14 cellular contexts compared by ENCODE assay signal in the genomic region with DNA sequence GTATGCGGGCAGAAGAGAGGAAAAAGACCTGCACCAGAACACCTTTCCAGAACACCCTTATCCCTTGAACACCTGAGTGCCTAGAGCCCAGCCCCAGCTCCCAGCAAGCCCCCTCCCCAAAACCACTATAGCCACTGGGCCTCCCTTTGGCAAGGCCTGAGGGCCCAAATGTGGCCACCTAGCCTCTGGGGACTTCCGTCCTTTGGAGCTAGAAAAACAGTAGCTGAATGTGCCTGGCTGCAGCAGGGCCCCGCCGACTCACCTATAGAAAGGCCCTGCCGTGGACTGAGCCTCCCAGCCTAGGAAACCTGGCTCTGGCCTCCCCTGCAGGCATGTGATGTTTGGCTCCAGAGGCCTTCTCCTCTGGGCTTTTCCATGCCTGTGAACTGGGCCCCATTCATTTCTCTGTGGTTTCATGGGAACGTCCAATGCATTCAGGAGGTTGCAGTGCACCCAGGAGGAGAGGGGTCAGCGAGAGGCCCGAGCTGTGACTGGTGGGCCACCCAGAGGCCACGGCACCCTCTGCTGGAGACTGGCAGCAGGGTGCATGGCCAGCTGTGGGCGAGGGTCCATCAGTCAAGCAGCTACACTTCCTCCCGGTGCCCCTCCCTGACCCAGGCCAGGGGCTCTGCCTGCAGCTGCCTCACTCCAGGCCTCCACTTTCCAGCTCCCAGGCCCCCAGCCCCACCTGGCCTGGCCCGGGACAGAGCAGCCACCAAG. TPM values are rescaled to one million over a fixed set of nuclear protein-coding genes. Genes with fewer than 3 reads are reported as not detected.
DNase-seq lines count a peak whose midpoint lies in the region; ATAC-seq and TF ChIP-seq lines count a peak whose summit lies in the region.
"Not testable (repeated sequence)": the region's sequence is repeated elsewhere in the genome, so short reads cannot be mapped to it uniquely, and the experiment has no call there.
"Had no signal": no experiment of that assay in that cellular context is flagged by ENCODE, and none has a peak within 500 bp of the region (broad histone marks: within the 10 kb centered on the region; RNA-seq: fewer than 3 reads in every experiment).

No MANE protein-coding gene starts in this region.

- not testable (repeated sequence) for H3K79me2 ChIP-seq in KMS-11 (ENCODE audit: insufficient read depth, low read depth)

- H3K4me3 ChIP-seq in GM12864 (ENCODE audit: low read depth, low read length) (peak overlapping the region; percentile 5; the same call in 1 of the 2 replicates), lower lobe of right lung (peak overlapping the region; percentile 33)
- H3K4me3 ChIP-seq in KMS-11 (IDR thresholded peaks at IDR 0.05; ENCODE audit: insufficient read depth, low read depth, low read length); aorta (ENCODE audit: low read length in 2 of 2): not testable (repeated sequence)

- not testable (repeated sequence) for H3K36me3 Mint-ChIP-seq in T-helper 17 cell (ENCODE audit: low read depth); activated T-cell treated with anti-CD3 and anti-CD28 coated beads, Interleukin-2, amount 50 U/mL, for 4 hours (ENCODE audit: insufficient read depth); central memory CD8-positive, alpha-beta T cell (ENCODE audit: insufficient read depth); progenitor cell of endocrine pancreas (ENCODE audit: insufficient read depth)

- H3K4me1 ChIP-seq in KMS-11 (ENCODE audit: low read depth, poor library complexity, severe bottlenecking) (peaks cover 31% of the 10 kb centered on the region), lower lobe of right lung (peaks cover 11% of the 10 kb centered on the region)
- H3K4me1 ChIP-seq in aorta (ENCODE audit: control insufficient read depth in 1 of 2, insufficient read depth in 2 of 2, low read length in 2 of 2), result not testable (repeated sequence)

- H3K9me3 Mint-ChIP-seq in activated T-cell treated with anti-CD3 and anti-CD28 coated beads, Interleukin-2, amount 50 U/mL, for 4 hours; central memory CD8-positive, alpha-beta T cell; progenitor cell of endocrine pancreas (ENCODE audit: low read depth): not testable (repeated sequence)

- H3K9ac ChIP-seq in KMS-11, result peak overlapping the region; percentile 40; the same call in 1 of the 2 replicates

- 81 to 87% methylated on average over 12 of the region's 12 CpGs for WGBS in aorta, 2 donors

- H3K27ac Mint-ChIP-seq in T-helper 17 cell (peak overlapping the region; percentile 82), progenitor cell of endocrine pancreas (peak overlapping the region; percentile 20)
- H3K27ac Mint-ChIP-seq in central memory CD8-positive, alpha-beta T cell (ENCODE audit: low read depth), result peak overlapping the region; percentile 56

- peak overlapping the region; percentile 64 for H3K27ac ChIP-seq in KMS-11
- not testable (repeated sequence) for H3K27ac ChIP-seq in lower lobe of right lung; aorta (ENCODE audit: low read depth in 1 of 2, low read length in 2 of 2)

- ATAC-seq in T-helper 17 cell; central memory CD8-positive, alpha-beta T cell (replicated peaks; ENCODE audit: extremely low read depth, poor library complexity, severe bottlenecking): not testable (repeated sequence)
- ATAC-seq in activated T-cell treated with anti-CD3 and anti-CD28 coated beads, Interleukin-2, amount 50 U/mL, for 4 hours, result peak; percentile 15 to 24
- peak in 1 of 2 donors; percentile 21 for ATAC-seq in lower lobe of right lung
- peak; percentile 46 for ATAC-seq in aorta (ENCODE audit: low FRiP score)

- H3K4me2 ChIP-seq in KMS-11, result peak overlapping the region; percentile 53

- H3K4me3 Mint-ChIP-seq in T-helper 17 cell, result peak overlapping the region; percentile 93
- peak overlapping the region; percentile 82 for H3K4me3 Mint-ChIP-seq in activated T-cell treated with anti-CD3 and anti-CD28 coated beads, Interleukin-2, amount 50 U/mL, for 4 hours
- peak overlapping the region; percentile 87 for H3K4me3 Mint-ChIP-seq in central memory CD8-positive, alpha-beta T cell
- H3K4me3 Mint-ChIP-seq in progenitor cell of endocrine pancreas (ENCODE audit: low read depth), result not testable (repeated sequence)

- H3K27me3 Mint-ChIP-seq in T-helper 17 cell; activated T-cell treated with anti-CD3 and anti-CD28 coated beads, Interleukin-2, amount 50 U/mL, for 4 hours (ENCODE audit: low read depth); central memory CD8-positive, alpha-beta T cell; progenitor cell of endocrine pancreas: not testable (repeated sequence)

- H3K4me1 Mint-ChIP-seq in T-helper 17 cell, result peaks cover 12% of the 10 kb centered on the region
- H3K4me1 Mint-ChIP-seq in activated T-cell treated with anti-CD3 and anti-CD28 coated beads, Interleukin-2, amount 50 U/mL, for 4 hours (ENCODE audit: low read depth), result peaks cover 29% of the 10 kb centered on the region
- H3K4me1 Mint-ChIP-seq in central memory CD8-positive, alpha-beta T cell, result peaks cover 12% of the 10 kb centered on the region
- not testable (repeated sequence) for H3K4me1 Mint-ChIP-seq in progenitor cell of endocrine pancreas (ENCODE audit: low read depth)

- peak overlapping the region; percentile 69 for H2AFZ ChIP-seq in KMS-11 (ENCODE audit: low read depth)

- intact Hi-C loops in lower lobe of right lung (cut with DNase I); aorta (cut with DNase I): not testable (repeated sequence)

- peak; percentile 27 for TF ChIP-seq CTCF in GM12864 (IDR thresholded peaks at IDR 0.05; ENCODE audit: low read depth, low read length, missing control alignments)
- not testable (repeated sequence) for TF ChIP-seq CTCF in KMS-11 (conservative IDR thresholded peaks at IDR 0.05; ENCODE audit: low read depth, low read length); lower lobe of right lung (IDR thresholded peaks at IDR 0.05); progenitor cell of endocrine pancreas (IDR thresholded peaks at IDR 0.05; ENCODE audit: unreplicated experiment)

- H4K20me1 ChIP-seq in KMS-11 (ENCODE audit: insufficient read depth), result not testable (repeated sequence)

- not testable (repeated sequence) for H3K9me3 ChIP-seq in T-helper 17 cell (ENCODE audit: control insufficient read depth, low read length, poor library complexity, severe bottlenecking); lower lobe of right lung; aorta (ENCODE audit: control insufficient read depth, low read length)

- not testable (repeated sequence) for DNase-seq in GM12864 (ENCODE audit: low read depth); T-helper 17 cell; activated T-cell treated with anti-CD3 and anti-CD28 coated beads, Interleukin-2, amount 50 U/mL, for 4 hours; central memory CD8-positive, alpha-beta T cell (ENCODE audit: low spot score in 2 of 2); lower lobe of right lung; progenitor cell of endocrine pancreas (ENCODE audit: low spot score, unreplicated experiment)
- peak in 1 of 2 donors; percentile 59 for DNase-seq in aorta

- not testable (repeated sequence) for H3K36me3 ChIP-seq in KMS-11 (ENCODE audit: insufficient read depth); lower lobe of right lung; aorta (ENCODE audit: control insufficient read depth in 1 of 2, insufficient read depth in 2 of 2, low read length in 1 of 2)

- H3K27me3 ChIP-seq in KMS-11 (ENCODE audit: insufficient read depth, low read depth); lower lobe of right lung (ENCODE audit: low read depth); aorta (ENCODE audit: control insufficient read depth in 1 of 2, insufficient read depth in 2 of 2, low read length in 1 of 2): not testable (repeated sequence)

RNA-seq across cellular contexts. Expression of a gene that starts 15.3 kb away (rescaled TPM):
- total RNA-seq in T-helper 17 cell (under 1 TPM; 0.29 to 0.45 TPM), lower lobe of right lung (6.0 TPM), progenitor cell of endocrine pancreas (not detected in 2 replicates), aorta (not detected)
- total RNA-seq in activated T-cell treated with anti-CD3 and anti-CD28 coated beads, Interleukin-2, amount 50 U/mL, for 4 hours, result not detected
- polyA plus RNA-seq in aorta, result not detected
- total RNA-seq: esophagus squamous epithelium, kidney epithelial cell, pulmonary artery endothelial cell, RPMI7951 had no signal
- polyA plus RNA-seq: smooth muscle cell had no signal

RNA-seq across cellular contexts. Expression of a gene that starts 43.4 kb away (rescaled TPM):
- total RNA-seq in T-helper 17 cell (not detected), lower lobe of right lung (0.53 TPM), progenitor cell of endocrine pancreas (not detected in 2 replicates), aorta (not detected)
- total RNA-seq in activated T-cell treated with anti-CD3 and anti-CD28 coated beads, Interleukin-2, amount 50 U/mL, for 4 hours, result not detected
- not detected for polyA plus RNA-seq in aorta
- total RNA-seq: esophagus squamous epithelium, kidney epithelial cell, MCF 10A, pulmonary artery endothelial cell, RPMI7951, smooth muscle cell had no signal
- polyA plus RNA-seq: smooth muscle cell had no signal

Comparison
In these comparisons a context has a peak if more than half of its experiments do, and no peak if none do; other contexts are left out.
1. H3K27ac Mint-ChIP-seq: peak in every context shown above with its lines; median percentile 82 in T-helper 17 cell; 56 in central memory CD8-positive, alpha-beta T cell; 20 in progenitor cell of endocrine pancreas.